Comparison of ENCODE assay signal across 14 cellular contexts in genomic region chr9:91119679-91120078, GRCh38.
DNase-seq lines count a peak whose midpoint lies in the region; ATAC-seq and TF ChIP-seq lines count a peak whose summit lies in the region.
"Had no signal": no experiment of that assay in that cellular context is flagged by ENCODE, and none has a peak within 500 bp of the region (broad histone marks: within the 10 kb centered on the region; RNA-seq: fewer than 3 reads in every experiment).

No MANE protein-coding gene starts in this region.

- H4K20me1 ChIP-seq in PC-3 (ENCODE audit: low read length) (no peaks in the 10 kb centered on the region), neural cell (ENCODE audit: insufficient read depth) (no peaks in the 10 kb centered on the region)

- H3K79me2 ChIP-seq in PC-3 (ENCODE audit: low read length) (no peaks in the 10 kb centered on the region), neural cell (replicated peaks; ENCODE audit: insufficient read depth, low read length) (no peaks in the 10 kb centered on the region)

- H3K9me2 ChIP-seq in PC-3 (replicated peaks; ENCODE audit: low read length), result no peaks in the 10 kb centered on the region
- H3K9me2 ChIP-seq in neural cell (ENCODE audit: insufficient read depth, low read length), result no peaks in the 10 kb centered on the region

- no peak for TF ChIP-seq RAD21 in neural cell (conservative IDR thresholded peaks at IDR 0.05)

- intact Hi-C loops in PC-3 (cut with micrococcal nuclease), result loop anchor here (5.0 kb wide), 1 partner anchor 43 kb away; no protein-coding TSS in a partner anchor
- intact Hi-C loops in left lung (cut with DNase I), result no loop called here

- ATAC-seq in PC-3 (peak; percentile 93), left lung (no peak)

- H3K27ac ChIP-seq in PC-3 (ENCODE audit: low read length), result peak overlapping the region; percentile 84
- H3K27ac ChIP-seq in neural cell (ENCODE audit: low read length), result peak overlapping the region; percentile 50
- H3K27ac ChIP-seq in left lung, result peak overlapping the region in 1 of 2 donors; percentile 83
- H3K27ac ChIP-seq: suprapubic skin had no signal

- CTCF ChIA-PET in PC-3 (lab: Charles Lee), result no interaction called here

- H3K4me2 ChIP-seq in PC-3 (ENCODE audit: low read length) (peak overlapping the region; percentile 79), neural cell (ENCODE audit: low read length) (no peak overlapping the region)

- DNase-seq in AG08396 (ENCODE audit: low spot score), result peak; percentile 65
- peak; percentile 76 for DNase-seq in PC-3
- DNase-seq in epidermal melanocyte (ENCODE audit: insufficient read length, low spot score), result peak; percentile 33
- no peak for DNase-seq in NCI-H345 treated with DMSO at 0.1 percent for 48 hours (lab: John Stamatoyannopoulos, UW; ENCODE audit: unreplicated experiment)
- DNase-seq in DMS79 (lab: John Stamatoyannopoulos, UW), result no peak
- DNase-seq in left lung, result no peak
- no peak for DNase-seq in NCI-H128 (lab: John Stamatoyannopoulos, UW; ENCODE audit: unreplicated experiment)
- DNase-seq: CD4-positive, alpha-beta memory T cell; cortex of kidney; NCI-H187 treated with DMSO at 0.1 percent for 48 hours; OCI-M1; stimulated activated CD4-positive, alpha-beta T cell treated with anti-CD3 and anti-CD28 coated beads, Interleukin-4, amount 100 ng/mL, for 24 hours had no signal

- TF ChIP-seq CTCF in PC-3 (conservative IDR thresholded peaks at IDR 0.05; ENCODE audit: low read depth, low read length) (no peak), neural cell (IDR thresholded peaks at IDR 0.05; ENCODE audit: poor library complexity, severe bottlenecking) (no peak), left lung (IDR thresholded peaks at IDR 0.05) (no peak)

- H3K36me3 ChIP-seq in PC-3 (ENCODE audit: low read depth, low read length) (no peaks in the 10 kb centered on the region), neural cell (ENCODE audit: insufficient read depth, low read length) (no peaks in the 10 kb centered on the region), left lung (no peaks in the 10 kb centered on the region)
- H3K36me3 ChIP-seq: suprapubic skin had no signal

- H3K4me1 ChIP-seq in PC-3 (ENCODE audit: insufficient read depth, low read length) (peaks cover 23% of the 10 kb centered on the region), left lung (peaks cover 6 to 28% of the 10 kb centered on the region in 2 donors)

- H3K9ac ChIP-seq in PC-3 (ENCODE audit: low read length) (peak overlapping the region; percentile 37), neural cell (ENCODE audit: low read length) (no peak overlapping the region)

- H2AFZ ChIP-seq in PC-3 (ENCODE audit: low read length) (no peak overlapping the region), neural cell (ENCODE audit: low read depth, low read length) (no peak overlapping the region)

- no TSS peak for BruUV-seq in PC-3 (replicated peaks; lab: Mats Ljungman, UMichigan)

- H3F3A ChIP-seq in PC-3 (ENCODE audit: low read length, unreplicated experiment), result no peaks in the 10 kb centered on the region
- H3F3A ChIP-seq in neural cell (ENCODE audit: insufficient read depth, low read length, poor library complexity, severe bottlenecking), result no peaks in the 10 kb centered on the region

- no peak for TF ChIP-seq EP300 in neural cell (conservative IDR thresholded peaks at IDR 0.05; ENCODE audit: poor library complexity, severe bottlenecking)

- POLR2A ChIA-PET in PC-3 (lab: Charles Lee; ENCODE audit: unreplicated experiment), result no interaction called here

- H3K9me3 ChIP-seq in PC-3 (ENCODE audit: low read length) (no peaks in the 10 kb centered on the region), neural cell (ENCODE audit: low read length) (no peaks in the 10 kb centered on the region), left lung (no peaks in the 10 kb centered on the region)
- H3K9me3 ChIP-seq: suprapubic skin had no signal

- H3K27me3 ChIP-seq in PC-3 (ENCODE audit: low read length) (no peaks in the 10 kb centered on the region), neural cell (ENCODE audit: insufficient read depth, low read depth, low read length) (no peaks in the 10 kb centered on the region), left lung (peaks cover 0 to 6% of the 10 kb centered on the region in 2 donors)
- H3K27me3 ChIP-seq: suprapubic skin had no signal

- H3K4me3 ChIP-seq in PC-3 (ENCODE audit: low read length), result peak overlapping the region; percentile 34; the same call in 1 of the 2 replicates
- H3K4me3 ChIP-seq in neural cell (ENCODE audit: low read length), result peak overlapping the region; percentile 30
- H3K4me3 ChIP-seq in left lung, result no peak overlapping the region
- H3K4me3 ChIP-seq: suprapubic skin had no signal

TF ChIP-seq in neural cell, 6 proteins besides CTCF, POLR2A, EP300 and RAD21:
- TF ChIP-seq SMC3 (conservative IDR thresholded peaks at IDR 0.05; ENCODE audit: poor library complexity) (no peak), MXI1 (conservative IDR thresholded peaks at IDR 0.05; ENCODE audit: poor library complexity, severe bottlenecking) (no peak), POLR2AphosphoS5 (IDR thresholded peaks at IDR 0.05) (no peak), TAF1 (IDR thresholded peaks at IDR 0.05; ENCODE audit: low read depth) (no peak), REST (IDR thresholded peaks at IDR 0.05; ENCODE audit: borderline replicate concordance) (no peak), EZH2 (IDR thresholded peaks at IDR 0.05; ENCODE audit: borderline replicate concordance, insufficient read depth, low read length, poor library complexity, severe bottlenecking) (no peak)

Comparison
In these comparisons a context has a peak if more than half of its experiments do, and no peak if none do; other contexts are left out.
1. DNase-seq: peak in AG08396 (single experiment), PC-3 (single experiment) and epidermal melanocyte (single experiment); none in NCI-H345 treated with DMSO at 0.1 percent for 48 hours (single experiment), DMS79 (single experiment), left lung (0 of 2) and NCI-H128 (single experiment).
2. H3K4me3 ChIP-seq: peak in PC-3 (single experiment) and neural cell (single experiment); none in left lung (0 of 2).